8 cellular contexts compared by ENCODE assay signal in genomic region chr6:27902335-27903314, GRCh38. TPM values are rescaled to one million over a fixed set of nuclear protein-coding genes. Genes with fewer than 3 reads are reported as not detected.
A peak's percentile ranks its signal among the peaks of the same experiment; 100 is the strongest.
DNase-seq lines count a peak whose midpoint lies in the region; ATAC-seq, FAIRE-seq and TF ChIP-seq lines count a peak whose summit lies in the region.

No MANE protein-coding gene starts in this region.

- peaks cover 9% of the 10 kb centered on the region for H3K4me1 Mint-ChIP-seq in central memory CD8-positive, alpha-beta T cell

- intact Hi-C loops in kidney (cut with DNase I), result no loop called here

- H3K27me3 Mint-ChIP-seq in central memory CD8-positive, alpha-beta T cell, result peaks cover 25% of the 10 kb centered on the region

- H3K4me1 ChIP-seq in kidney (ENCODE audit: control insufficient read depth in 1 of 2, insufficient read depth in 1 of 2, low read depth in 1 of 2, low read length in 2 of 2), result no peaks in the 10 kb centered on the region

- ATAC-seq in GM18519 (IDR thresholded peaks at IDR 0.05; ENCODE audit: low FRiP score, unreplicated experiment), result peak; percentile 62
- ATAC-seq in HG03066 (IDR thresholded peaks at IDR 0.05; ENCODE audit: low read depth, unreplicated experiment), result peak; percentile 75
- peak; percentile 82 for ATAC-seq in activated CD4-positive, CD25-positive, alpha-beta regulatory T cell treated with anti-CD3 and anti-CD28 coated beads, Interleukin-2, amount 50 U/mL, for 24 hours
- peak; percentile 86 for ATAC-seq in central memory CD8-positive, alpha-beta T cell (replicated peaks; ENCODE audit: extremely low read depth, poor library complexity, severe bottlenecking)

- peak overlapping the region; percentile 81 to 93 for H3K27ac ChIP-seq in kidney (ENCODE audit: low read depth in 2 of 2, low read length in 2 of 2)

- no peaks in the 10 kb centered on the region for H3K36me3 ChIP-seq in kidney (ENCODE audit: control insufficient read depth in 1 of 2, insufficient read depth in 2 of 2, low read length in 2 of 2)

- peak overlapping the region; percentile 88 for H3K4me3 Mint-ChIP-seq in central memory CD8-positive, alpha-beta T cell

- no peaks in the 10 kb centered on the region for H3K9me3 ChIP-seq in kidney (ENCODE audit: control insufficient read depth in 1 of 2, low read length in 2 of 2)

- no peaks in the 10 kb centered on the region for H3K9me3 Mint-ChIP-seq in central memory CD8-positive, alpha-beta T cell

- DNase-seq in A172 (ENCODE audit: low spot score) (peak; percentile 82), NCI-H2196 (lab: John Stamatoyannopoulos, UW; ENCODE audit: unreplicated experiment) (peak; percentile 83), kidney (peak; percentile 84)
- peak; percentile 89 to 97 for DNase-seq in central memory CD8-positive, alpha-beta T cell (ENCODE audit: low spot score in 2 of 2)
- peak; percentile 85 for DNase-seq in stimulated activated CD4-positive, alpha-beta T cell treated with anti-CD3 and anti-CD28 coated beads, Interleukin-15, amount 100 ng/mL, for 24 hours

- no peak for TF ChIP-seq CTCF in kidney (IDR thresholded peaks at IDR 0.05; ENCODE audit: borderline replicate concordance, extremely low read depth, insufficient read depth)

- peak overlapping the region; percentile 62 to 71 for H3K9ac ChIP-seq in kidney (ENCODE audit: low read length in 2 of 2)

- FAIRE-seq in kidney (lab: Jason Lieb, UNC), result peak; percentile 87

- H3K36me3 Mint-ChIP-seq in central memory CD8-positive, alpha-beta T cell (ENCODE audit: insufficient read depth), result peaks cover 24% of the 10 kb centered on the region

- peak overlapping the region; percentile 99 for H3K27ac Mint-ChIP-seq in central memory CD8-positive, alpha-beta T cell (ENCODE audit: low read depth)

- H3K4me3 ChIP-seq in kidney (ENCODE audit: low read length in 2 of 2), result peak overlapping the region; percentile 76 to 84

RNA-seq across cellular contexts. Expression of gene OR2B2, which starts 9.6 kb away (rescaled TPM):
- not detected in 2 replicates for total RNA-seq in A172 (2014; rRNA removed; shearing (Covaris generic))
- not detected for total RNA-seq in kidney
- polyA plus RNA-seq in kidney (ENCODE audit: insufficient read depth, low read depth, low replicate concordance), result not detected

RNA-seq across cellular contexts. Expression of gene OR2B6, which starts 54.4 kb away (rescaled TPM):
- not detected in 2 replicates for total RNA-seq in A172 (2014; rRNA removed; shearing (Covaris generic))
- total RNA-seq in kidney, result not detected
- polyA plus RNA-seq in kidney (ENCODE audit: insufficient read depth, low read depth, low replicate concordance), result not detected

Comparison
In these comparisons a context has a peak if more than half of its experiments do, and no peak if none do; other contexts are left out.
1. Peak in every context shown above with its lines: DNase-seq, ATAC-seq, H3K4me3 ChIP-seq and H3K27ac ChIP-seq.